Comparison of ENCODE assay signal across 5 cellular contexts in the genomic region with DNA sequence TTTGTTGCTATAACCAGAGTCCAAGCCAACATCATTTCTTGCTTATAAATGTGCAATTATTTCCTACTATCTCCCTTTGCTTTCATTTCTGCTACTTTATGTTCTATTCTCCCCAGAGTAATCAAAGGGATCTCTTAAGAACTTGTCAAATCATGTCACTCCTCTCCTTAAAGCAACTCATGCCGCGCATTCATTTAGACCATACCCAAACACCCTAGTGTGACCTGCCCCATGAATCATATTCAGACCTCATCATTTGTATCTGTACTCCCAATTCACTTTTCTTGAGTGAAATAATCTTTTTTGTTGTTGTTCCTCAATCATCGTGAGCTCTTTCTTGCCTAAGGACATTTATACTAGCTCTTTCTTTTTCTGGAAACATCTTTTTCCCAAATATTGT.
A peak's percentile ranks its signal among the peaks of the same experiment; 100 is the strongest.
DNase-seq lines count a peak whose midpoint lies in the region; ATAC-seq and TF ChIP-seq lines count a peak whose summit lies in the region.
"Not testable (repeated sequence)": the region's sequence is repeated elsewhere in the genome, so short reads cannot be mapped to it uniquely, and the experiment has no call there.

No MANE protein-coding gene starts in this region.

- not testable (repeated sequence) for H3K4me1 ChIP-seq in foreskin keratinocyte

- not testable (repeated sequence) for H3K9me3 Mint-ChIP-seq in activated T-cell treated with anti-CD3 and anti-CD28 coated beads, Interleukin-2, amount 50 U/mL, for 4 hours; activated T-helper 17 cell treated with anti-CD3 and anti-CD28 coated beads, Interleukin-2, amount 50 U/mL, for 72 hours; stimulated activated memory B cell treated with anti-CD40 and anti-IgM and Interleukin-4, amounts not matched to agents 10 μg/mL and 1 μg/mL and 100 μg/mL, for 72 hours

- H3K27me3 ChIP-seq in foreskin keratinocyte = not testable (repeated sequence)

- H3K27me3 Mint-ChIP-seq in activated T-cell treated with anti-CD3 and anti-CD28 coated beads, Interleukin-2, amount 50 U/mL, for 4 hours (ENCODE audit: low read depth); activated T-helper 17 cell treated with anti-CD3 and anti-CD28 coated beads, Interleukin-2, amount 50 U/mL, for 72 hours; stimulated activated memory B cell treated with anti-CD40 and anti-IgM and Interleukin-4, amounts not matched to agents 10 μg/mL and 1 μg/mL and 100 μg/mL, for 72 hours: not testable (repeated sequence)

- not testable (repeated sequence) for TF ChIP-seq CTCF in foreskin keratinocyte (conservative IDR thresholded peaks at IDR 0.05)

- not testable (repeated sequence) for H3K4me1 Mint-ChIP-seq in activated T-cell treated with anti-CD3 and anti-CD28 coated beads, Interleukin-2, amount 50 U/mL, for 4 hours (ENCODE audit: low read depth); activated T-helper 17 cell treated with anti-CD3 and anti-CD28 coated beads, Interleukin-2, amount 50 U/mL, for 72 hours; stimulated activated memory B cell treated with anti-CD40 and anti-IgM and Interleukin-4, amounts not matched to agents 10 μg/mL and 1 μg/mL and 100 μg/mL, for 72 hours

- not testable (repeated sequence) for H3K27ac Mint-ChIP-seq in activated T-helper 17 cell treated with anti-CD3 and anti-CD28 coated beads, Interleukin-2, amount 50 U/mL, for 72 hours; stimulated activated memory B cell treated with anti-CD40 and anti-IgM and Interleukin-4, amounts not matched to agents 10 μg/mL and 1 μg/mL and 100 μg/mL, for 72 hours

- not testable (repeated sequence) for DNase-seq in activated T-cell treated with anti-CD3 and anti-CD28 coated beads, Interleukin-2, amount 50 U/mL, for 4 hours; foreskin keratinocyte; stimulated activated naive CD8-positive, alpha-beta T cell treated with anti-CD3 and anti-CD28 coated beads, Interleukin-15, Interleukin-2, amounts not matched to agents 100 U/mL and 50 U/mL, for 24 hours

- H3K27ac ChIP-seq in foreskin keratinocyte = not testable (repeated sequence)

- H3K4me3 Mint-ChIP-seq in activated T-cell treated with anti-CD3 and anti-CD28 coated beads, Interleukin-2, amount 50 U/mL, for 4 hours; activated T-helper 17 cell treated with anti-CD3 and anti-CD28 coated beads, Interleukin-2, amount 50 U/mL, for 72 hours; stimulated activated memory B cell treated with anti-CD40 and anti-IgM and Interleukin-4, amounts not matched to agents 10 μg/mL and 1 μg/mL and 100 μg/mL, for 72 hours: not testable (repeated sequence)

- not testable (repeated sequence) for H3K36me3 Mint-ChIP-seq in activated T-cell treated with anti-CD3 and anti-CD28 coated beads, Interleukin-2, amount 50 U/mL, for 4 hours (ENCODE audit: insufficient read depth); activated T-helper 17 cell treated with anti-CD3 and anti-CD28 coated beads, Interleukin-2, amount 50 U/mL, for 72 hours (ENCODE audit: low read depth); stimulated activated memory B cell treated with anti-CD40 and anti-IgM and Interleukin-4, amounts not matched to agents 10 μg/mL and 1 μg/mL and 100 μg/mL, for 72 hours

- ATAC-seq in activated T-cell treated with anti-CD3 and anti-CD28 coated beads, Interleukin-2, amount 50 U/mL, for 4 hours = peak; percentile 33 to 38
- ATAC-seq in activated T-helper 17 cell treated with anti-CD3 and anti-CD28 coated beads, Interleukin-2, amount 50 U/mL, for 72 hours (replicated peaks) = peak; percentile 46
- ATAC-seq in foreskin keratinocyte = peak; percentile 54
- ATAC-seq in stimulated activated memory B cell treated with anti-CD40 and anti-IgM and Interleukin-4, amounts not matched to agents 10 μg/mL and 1 μg/mL and 100 μg/mL, for 72 hours = peak; percentile 65
- ATAC-seq in stimulated activated naive CD8-positive, alpha-beta T cell treated with anti-CD3 and anti-CD28 coated beads, Interleukin-15, Interleukin-2, amounts not matched to agents 100 U/mL and 50 U/mL, for 24 hours = peak; percentile 56
